22 cellular contexts compared by ENCODE assay signal in the genomic region with DNA sequence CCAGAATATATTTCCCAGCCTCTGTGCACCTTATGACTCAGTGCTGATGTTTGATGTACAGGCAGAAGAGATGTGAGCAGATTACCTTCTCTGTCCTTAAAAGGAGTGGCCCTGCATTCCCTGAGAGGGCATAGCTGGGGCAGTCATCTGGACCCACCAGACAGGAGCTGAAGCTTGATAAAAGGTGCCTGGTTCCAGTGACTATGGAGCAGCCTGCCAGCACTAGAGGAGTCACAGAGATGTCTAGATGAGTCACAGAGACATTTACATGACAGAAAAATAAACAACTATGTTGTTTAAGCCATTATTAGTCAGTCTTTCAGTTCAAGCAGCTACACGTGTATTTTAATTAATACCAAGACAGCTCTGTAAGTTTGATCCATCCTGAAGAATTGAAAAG.
"Had no signal": no experiment of that assay in that cellular context is flagged by ENCODE, and none has a peak within 500 bp of the region (broad histone marks: within the 10 kb centered on the region; RNA-seq: fewer than 3 reads in every experiment).

No MANE protein-coding gene starts in this region.

- H3K4me1 ChIP-seq: breast epithelium, heart right ventricle, right lobe of liver, testis, transverse colon had no signal

- H3K4me3 Mint-ChIP-seq: activated T-cell treated with anti-CD3 and anti-CD28 coated beads, Interleukin-2, amount 50 U/mL, for 72 hours; central memory CD8-positive, alpha-beta T cell; memory B cell; natural killer cell treated with Interleukin-12 subunit alpha and Interleukin-12 subunit beta and Interleukin-15 and Interleukin-18, amount 100 ng/mL, for 72 hours had no signal

- H3K36me3 ChIP-seq: breast epithelium, heart right ventricle, right lobe of liver, transverse colon had no signal

- H3K27ac ChIP-seq: breast epithelium, heart right ventricle, right lobe of liver, testis, transverse colon, VCaP had no signal

- H3K36me3 Mint-ChIP-seq: activated naive CD4-positive, alpha-beta T cell treated with anti-CD3 and anti-CD28 coated beads, Interleukin-2, amount 50 U/mL, for 72 hours; memory B cell; natural killer cell treated with Interleukin-12 subunit alpha and Interleukin-12 subunit beta and Interleukin-15 and Interleukin-18, amount 100 ng/mL, for 72 hours had no signal

- DNase-seq: activated CD4-positive, alpha-beta T cell treated with anti-CD3 and anti-CD28 coated beads for 4 hours; activated CD4-positive, alpha-beta T cell treated with anti-CD3 and anti-CD28 coated beads, Interleukin-2, amount 50 U/mL, for 4 hours; activated naive CD4-positive, alpha-beta T cell; activated T-cell treated with anti-CD3 and anti-CD28 coated beads for 4 hours; activated T-cell treated with anti-CD3 and anti-CD28 coated beads, Interleukin-2, amount 50 U/mL, for 72 hours; dermis blood vessel endothelial cell; effector CD4-positive, alpha-beta T cell; foreskin melanocyte; heart right ventricle; left cardiac atrium; right lobe of liver; stimulated activated CD4-positive, alpha-beta T cell treated with anti-CD3 and anti-CD28 coated beads, Interleukin-12 subunit alpha, Interleukin-12 subunit beta, amount 100 ng/mL, for 4 hours; stimulated activated CD4-positive, alpha-beta T cell treated with anti-CD3 and anti-CD28 coated beads, Interleukin-4, amount 100 ng/mL, for 1 hour; stimulated activated naive CD8-positive, alpha-beta T cell treated with anti-CD3 and anti-CD28 coated beads, Interleukin-15, Interleukin-2, amounts not matched to agents 100 U/mL and 50 U/mL, for 24 hours; testis; transverse colon had no signal

- H3K4me3 ChIP-seq: breast epithelium, heart right ventricle, right lobe of liver, testis, transverse colon had no signal

- H3K9me3 Mint-ChIP-seq: activated T-cell treated with anti-CD3 and anti-CD28 coated beads, Interleukin-2, amount 50 U/mL, for 72 hours; central memory CD8-positive, alpha-beta T cell; memory B cell; natural killer cell treated with Interleukin-12 subunit alpha and Interleukin-12 subunit beta and Interleukin-15 and Interleukin-18, amount 100 ng/mL, for 72 hours had no signal

- ATAC-seq: activated naive CD4-positive, alpha-beta T cell treated with anti-CD3 and anti-CD28 coated beads, Interleukin-2, amount 50 U/mL, for 72 hours; activated T-cell treated with anti-CD3 and anti-CD28 coated beads, Interleukin-2, amount 50 U/mL, for 72 hours; heart right ventricle; left cardiac atrium; natural killer cell treated with Interleukin-12 subunit alpha and Interleukin-12 subunit beta and Interleukin-15 and Interleukin-18, amount 100 ng/mL, for 72 hours; right lobe of liver; stimulated activated naive CD8-positive, alpha-beta T cell treated with anti-CD3 and anti-CD28 coated beads, Interleukin-15, Interleukin-2, amounts not matched to agents 100 U/mL and 50 U/mL, for 24 hours had no signal

- H3K4me1 Mint-ChIP-seq: central memory CD8-positive, alpha-beta T cell; memory B cell had no signal

- H3K9me3 ChIP-seq: breast epithelium, right lobe of liver, testis, transverse colon had no signal

- H3K27me3 ChIP-seq: breast epithelium, right lobe of liver, testis had no signal

- H3K27ac Mint-ChIP-seq: activated naive CD4-positive, alpha-beta T cell treated with anti-CD3 and anti-CD28 coated beads, Interleukin-2, amount 50 U/mL, for 72 hours; activated T-cell treated with anti-CD3 and anti-CD28 coated beads, Interleukin-2, amount 50 U/mL, for 72 hours; memory B cell; natural killer cell treated with Interleukin-12 subunit alpha and Interleukin-12 subunit beta and Interleukin-15 and Interleukin-18, amount 100 ng/mL, for 72 hours had no signal
